In the genomic region with DNA sequence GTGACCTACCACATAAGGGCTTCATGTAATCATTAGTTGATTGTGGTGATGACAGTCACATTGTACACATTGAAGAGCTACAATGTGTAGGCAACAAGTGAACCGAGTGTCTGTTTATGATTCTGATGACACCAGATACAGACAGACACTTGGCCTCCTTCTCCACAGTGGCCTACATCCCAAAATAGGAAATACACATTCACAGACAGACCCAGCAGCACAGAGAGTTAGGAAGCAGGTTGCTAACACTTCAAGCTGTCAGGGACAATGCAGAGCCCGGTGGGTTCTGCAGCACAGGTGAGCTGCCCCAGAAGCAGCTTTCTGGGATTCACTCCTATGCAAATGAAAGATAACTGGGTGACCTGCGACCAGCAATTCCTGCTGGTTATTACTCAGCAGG, we compare ENCODE assay signal across 28 cellular contexts.
"Had no signal": no experiment of that assay in that cellular context is flagged by ENCODE, and none has a peak within 500 bp of the region (broad histone marks: within the 10 kb centered on the region; RNA-seq: fewer than 3 reads in every experiment).

No MANE protein-coding gene starts in this region.

- H3K27ac Mint-ChIP-seq: dendritic cell treated with granulocyte-macrophage colony-stimulating factor and Interleukin-4, amounts not matched to agents 40 ng/mL and 50 ng/mL, for 4 days; effector memory CD8-positive, alpha-beta T cell; endodermal cell had no signal

- H3K4me1 ChIP-seq: colonic mucosa, esophagus squamous epithelium, foreskin keratinocyte, gastrocnemius medialis, heart left ventricle had no signal

- H3K4me3 ChIP-seq: colonic mucosa, coronary artery, dorsolateral prefrontal cortex, esophagus muscularis mucosa, esophagus squamous epithelium, gastrocnemius medialis, gastroesophageal sphincter, heart left ventricle, heart right ventricle had no signal

- H3K27ac ChIP-seq: colonic mucosa, coronary artery, epithelial cell of prostate, esophagus muscularis mucosa, esophagus squamous epithelium, foreskin keratinocyte, gastrocnemius medialis, gastroesophageal sphincter, heart left ventricle, heart right ventricle had no signal

- H3K36me3 ChIP-seq: colonic mucosa, esophagus squamous epithelium, gastrocnemius medialis had no signal

- H3K4me3 Mint-ChIP-seq: dendritic cell treated with granulocyte-macrophage colony-stimulating factor and Interleukin-4, amounts not matched to agents 40 ng/mL and 50 ng/mL, for 4 days; effector memory CD8-positive, alpha-beta T cell; endodermal cell had no signal

- DNase-seq: colonic mucosa; cortex of kidney; dermis blood vessel endothelial cell; dorsolateral prefrontal cortex; effector CD4-positive, alpha-beta T cell; effector CD8-positive, alpha-beta T cell; effector memory CD4-positive, alpha-beta T cell; effector memory CD8-positive, alpha-beta T cell; endodermal cell; erythroblast; esophagus squamous epithelium; foreskin fibroblast; foreskin keratinocyte; foreskin melanocyte; gastrocnemius medialis; glutamatergic neuron; head of caudate nucleus; heart left ventricle; heart right ventricle had no signal

- H3K9me3 ChIP-seq: colonic mucosa, esophagus muscularis mucosa, esophagus squamous epithelium, gastrocnemius medialis, gastroesophageal sphincter, heart left ventricle, heart right ventricle had no signal

- H3K27me3 Mint-ChIP-seq: dendritic cell treated with granulocyte-macrophage colony-stimulating factor and Interleukin-4, amounts not matched to agents 40 ng/mL and 50 ng/mL, for 4 days; effector memory CD8-positive, alpha-beta T cell had no signal

- H3K9me3 Mint-ChIP-seq: endodermal cell had no signal

- H3K27me3 ChIP-seq: colonic mucosa, dorsolateral prefrontal cortex, esophagus muscularis mucosa, esophagus squamous epithelium, foreskin keratinocyte, gastrocnemius medialis, gastroesophageal sphincter, heart left ventricle, heart right ventricle had no signal

- FAIRE-seq: colon, endometrium, endothelial cell of umbilical vein, frontal cortex had no signal
